7 cellular contexts compared by ENCODE assay signal in the genomic region with DNA sequence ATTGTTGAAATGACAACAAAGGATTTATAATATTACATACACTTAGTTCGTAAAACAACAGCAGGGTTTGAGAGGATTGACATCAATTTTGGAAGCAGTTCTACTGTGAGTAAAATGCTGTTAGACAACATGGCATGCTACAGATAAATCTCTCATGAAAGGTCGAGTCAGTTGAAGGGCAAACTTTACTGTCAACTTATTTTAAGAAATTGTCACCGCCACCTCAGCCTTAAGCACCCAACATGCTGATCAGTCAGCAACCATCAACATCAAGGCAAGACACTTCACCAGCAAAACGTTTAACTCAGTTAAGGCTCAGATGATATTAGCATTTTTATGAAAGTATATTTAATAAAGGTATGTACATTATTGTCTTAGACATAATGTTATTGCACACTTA. TPM values are rescaled to one million over a fixed set of nuclear protein-coding genes. Genes with fewer than 3 reads are reported as not detected.
"Had no signal": no experiment of that assay in that cellular context is flagged by ENCODE, and none has a peak within 500 bp of the region (broad histone marks: within the 10 kb centered on the region; RNA-seq: fewer than 3 reads in every experiment).

No MANE protein-coding gene starts in this region.

- ATAC-seq: GM23338, HepG2 had no signal

- H3K27ac ChIP-seq: HL-60 had no signal

- DNase-seq: H9, HCEC 1CT had no signal

- H3K4me3 ChIP-seq: GM23338 had no signal

RNA-seq across cellular contexts. Expression of gene RIPPLY2, which starts 37.4 kb away (rescaled TPM):
- total RNA-seq: HepG2, HT1080 had no signal
- polyA plus RNA-seq: HepG2, IgD-negative memory B cell had no signal
